19 cellular contexts compared by ENCODE assay signal in genomic region chr21:42657676-42658319, GRCh38. TPM values are rescaled to one million over a fixed set of nuclear protein-coding genes. Genes with fewer than 3 reads are reported as not detected.
"Had no signal": no experiment of that assay in that cellular context is flagged by ENCODE, and none has a peak within 500 bp of the region (broad histone marks: within the 10 kb centered on the region; RNA-seq: fewer than 3 reads in every experiment).

No MANE protein-coding gene starts in this region.

- FAIRE-seq: colon had no signal

- DNase-seq: activated CD4-positive, alpha-beta T cell treated with anti-CD3 and anti-CD28 coated beads, Interleukin-2, amount 50 U/mL, for 1 hour; activated CD8-positive, alpha-beta memory T cell treated with anti-CD3 and anti-CD28 coated beads, Interleukin-2, amount 50 U/mL, for 4 hours; activated naive CD4-positive, alpha-beta T cell treated with anti-CD3 and anti-CD28 coated beads, Interleukin-2, amount 10 ng/mL, durations not matched to agents 7 days and 5 days; activated T-cell treated with anti-CD3 and anti-CD28 coated beads, Interleukin-2, amount 50 U/mL, for 4 hours; brain microvascular endothelial cell; central memory CD4-positive, alpha-beta T cell; dorsolateral prefrontal cortex; left colon; midbrain; ovary; stimulated activated naive CD4-positive, alpha-beta T cell treated with Interleukin-2 at 50 U/mL for 16 hours; T-helper 1 cell; T-helper 9 cell; thyroid gland had no signal

- H3K4me3 ChIP-seq: dorsolateral prefrontal cortex, hepatocyte, ovary, thyroid gland had no signal

- H2AFZ ChIP-seq: hepatocyte had no signal

- ATAC-seq: activated CD4-positive, CD25-positive, alpha-beta regulatory T cell treated with anti-CD3 and anti-CD28 coated beads, Interleukin-2, amount 50 U/mL, for 24 hours; activated T-cell treated with anti-CD3 and anti-CD28 coated beads, Interleukin-2, amount 50 U/mL, for 4 hours; left colon; sciatic nerve had no signal

- H3K9me3 ChIP-seq: ovary, thyroid gland had no signal

- H3K27ac ChIP-seq: brain microvascular endothelial cell, hepatocyte, ovary, thyroid gland had no signal

- H3K4me2 ChIP-seq: hepatocyte had no signal

- H3K27me3 ChIP-seq: hepatocyte, ovary, thyroid gland had no signal

- H3K36me3 ChIP-seq: brain microvascular endothelial cell, ovary, thyroid gland had no signal

RNA-seq across cellular contexts. Expression of gene PDE9A, which starts 4.4 kb away (rescaled TPM):
- total RNA-seq: myocyte had no signal
